20 cellular contexts compared by ENCODE assay signal in genomic region chr7:12861070-12861469, GRCh38.
A peak's percentile ranks its signal among the peaks of the same experiment; 100 is the strongest.
DNase-seq lines count a peak whose midpoint lies in the region; ATAC-seq and TF ChIP-seq lines count a peak whose summit lies in the region.
"Had no signal": no experiment of that assay in that cellular context is flagged by ENCODE, and none has a peak within 500 bp of the region (broad histone marks: within the 10 kb centered on the region; RNA-seq: fewer than 3 reads in every experiment).

No MANE protein-coding gene starts in this region.

- H3K36me3 ChIP-seq in heart right ventricle (no peaks in the 10 kb centered on the region), left ventricle myocardium inferior (no peaks in the 10 kb centered on the region), thyroid gland (no peaks in the 10 kb centered on the region)
- H3K36me3 ChIP-seq: vagina had no signal

- intact Hi-C loops in heart right ventricle (cut with DNase I) (no loop called here), left ventricle myocardium inferior (cut with micrococcal nuclease) (no loop called here), thyroid gland (cut with DNase I) (no loop called here)

- peak in 1 of 2 donors; percentile 11 for DNase-seq in heart right ventricle
- DNase-seq in left ventricle myocardium inferior = no peak
- peak; percentile 53 for DNase-seq in astrocyte of the cerebellum (ENCODE audit: low read depth)
- DNase-seq in iris pigment epithelial cell (ENCODE audit: low read depth) = peak; percentile 22
- DNase-seq in smooth muscle cell of the brain vasculature (ENCODE audit: low read depth, low spot score) = peak; percentile 49
- DNase-seq in middle frontal gyrus (ENCODE audit: extremely low spot score, low spot score) = no peak
- DNase-seq in thyroid gland = no peak
- DNase-seq in inferior parietal cortex (ENCODE audit: extremely low spot score) = no peak
- DNase-seq: activated CD4-positive, CD25-positive, alpha-beta regulatory T cell; activated effector memory CD4-positive, alpha-beta T cell treated with anti-CD3 and anti-CD28 coated beads, Interleukin-2, amount 50 U/mL, for 16 hours; amniotic stem cell; DMS79; GOT3; mesenchymal stem cell; MV-4-11; natural killer cell; NCI-H226; retina; T-helper 2 cell had no signal

- no peak for TF ChIP-seq POLR2A in thyroid gland (IDR thresholded peaks at IDR 0.05)

- H3K9me3 ChIP-seq in heart right ventricle (no peaks in the 10 kb centered on the region), left ventricle myocardium inferior (replicated peaks) (no peaks in the 10 kb centered on the region), thyroid gland (no peaks in the 10 kb centered on the region)
- H3K9me3 ChIP-seq: vagina had no signal

- TF ChIP-seq CTCF in heart right ventricle (IDR thresholded peaks at IDR 0.05) (no peak), left ventricle myocardium inferior (IDR thresholded peaks at IDR 0.05; ENCODE audit: borderline replicate concordance) (no peak), astrocyte of the cerebellum (IDR thresholded peaks at IDR 0.05; ENCODE audit: low read depth, low read length, missing control alignments) (no peak), thyroid gland (IDR thresholded peaks at IDR 0.05) (no peak)

- H3K27me3 ChIP-seq in heart right ventricle (no peaks in the 10 kb centered on the region), left ventricle myocardium inferior (ENCODE audit: low read depth) (no peaks in the 10 kb centered on the region), thyroid gland (no peaks in the 10 kb centered on the region)
- H3K27me3 ChIP-seq: vagina had no signal

- in situ Hi-C loops in astrocyte of the cerebellum (cut with HindIII; ENCODE audit: low sequenced_read_pairs) = no loop called here

- H3K4me3 ChIP-seq in heart right ventricle = no peak overlapping the region
- H3K4me3 ChIP-seq in left ventricle myocardium inferior = no peak overlapping the region
- H3K4me3 ChIP-seq in astrocyte of the cerebellum (ENCODE audit: low read depth, low read length) = no peak overlapping the region
- H3K4me3 ChIP-seq in thyroid gland (replicated peaks in 1 of 3) = no peak overlapping the region
- H3K4me3 ChIP-seq: vagina had no signal

- 30 to 58% methylated on average over 3 of the region's 3 CpGs for WGBS in heart right ventricle, 2 donors
- 55 to 65% methylated on average over 3 of the region's 3 CpGs for WGBS in thyroid gland, 2 donors

- no peak overlapping the region for H3K27ac ChIP-seq in heart right ventricle
- no peak overlapping the region for H3K27ac ChIP-seq in left ventricle myocardium inferior (replicated peaks)
- no peak overlapping the region for H3K27ac ChIP-seq in thyroid gland
- H3K27ac ChIP-seq: vagina had no signal

- H3K4me1 ChIP-seq in heart right ventricle (peaks cover 0 to 13% (median 3%) of the 10 kb centered on the region in 9 donors), left ventricle myocardium inferior (peaks cover 13% of the 10 kb centered on the region), thyroid gland (no peaks in the 10 kb centered on the region)

- peak in 6 of 8 donors; percentile 45 to 82 (median 67) for ATAC-seq in heart right ventricle
- ATAC-seq: natural killer cell had no signal

Comparison
In these comparisons a context has a peak if more than half of its experiments do, and no peak if none do; other contexts are left out.
1. DNase-seq: peak in astrocyte of the cerebellum (single experiment), iris pigment epithelial cell (single experiment) and smooth muscle cell of the brain vasculature (single experiment); none in left ventricle myocardium inferior (single experiment), middle frontal gyrus (single experiment), thyroid gland (0 of 2) and inferior parietal cortex (single experiment).